15 cellular contexts compared by ENCODE assay signal in the genomic region with DNA sequence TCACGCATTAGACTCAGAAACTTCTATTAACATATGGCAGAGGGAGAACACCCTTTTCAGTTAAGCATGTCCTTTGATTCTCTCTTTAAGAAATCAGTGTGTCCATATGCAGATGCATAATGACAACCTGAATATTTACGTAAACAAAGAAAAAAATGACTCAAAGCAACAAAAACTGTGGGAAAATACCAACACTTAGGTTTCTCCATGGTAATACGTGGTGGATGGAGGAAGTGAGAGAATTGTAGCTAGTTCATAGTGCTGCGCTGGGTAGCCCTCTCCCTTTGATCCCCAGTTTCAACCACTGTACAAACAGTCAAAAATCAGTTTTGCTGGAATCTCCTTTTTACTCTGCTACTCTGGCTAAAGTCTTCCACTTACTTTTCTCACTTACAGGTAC. TPM values are rescaled to one million over a fixed set of nuclear protein-coding genes. Genes with fewer than 3 reads are reported as not detected.
DNase-seq lines count a peak whose midpoint lies in the region; ATAC-seq lines count a peak whose summit lies in the region.
"Had no signal": no experiment of that assay in that cellular context is flagged by ENCODE, and none has a peak within 500 bp of the region (broad histone marks: within the 10 kb centered on the region; RNA-seq: fewer than 3 reads in every experiment).

No MANE protein-coding gene starts in this region.

- POLR2A ChIA-PET in activated CD8-positive, alpha-beta T cell treated with anti-CD3 and anti-CD28 coated beads, Interleukin-2, amount 10 ng/mL, durations not matched to agents 7 days and 5 days (lab: Charles Lee) = no interaction called here

- H3K9me2 ChIP-seq in Karpas-422 (replicated peaks; ENCODE audit: insufficient read depth, low read length) = no peaks in the 10 kb centered on the region

- no peaks in the 10 kb centered on the region for H3K27me3 ChIP-seq in Karpas-422 (ENCODE audit: low read length)
- H3K27me3 ChIP-seq: esophagus muscularis mucosa, Peyer's patch, suprapubic skin had no signal

- ATAC-seq in activated CD8-positive, alpha-beta T cell treated with anti-CD3 and anti-CD28 coated beads, Interleukin-2, amount 10 ng/mL, durations not matched to agents 7 days and 5 days = no peak
- ATAC-seq in natural killer cell treated with Interleukin-12 subunit alpha and Interleukin-12 subunit beta and Interleukin-15 and Interleukin-18, amount 100 ng/mL, for 72 hours = no peak

- H3K9me3 Mint-ChIP-seq in T-helper 1 cell treated with Interleukin-12 subunit alpha and Interleukin-12 subunit beta and Interleukin-4 antibody, amounts not matched to agents 30 μg/mL and 1 μg/mL, for 36 hours = no peaks in the 10 kb centered on the region
- H3K9me3 Mint-ChIP-seq in activated CD8-positive, alpha-beta T cell treated with anti-CD3 and anti-CD28 coated beads, Interleukin-2, amount 10 ng/mL, durations not matched to agents 7 days and 5 days (ENCODE audit: insufficient read depth) = no peaks in the 10 kb centered on the region
- H3K9me3 Mint-ChIP-seq in natural killer cell treated with Interleukin-12 subunit alpha and Interleukin-12 subunit beta and Interleukin-15 and Interleukin-18, amount 100 ng/mL, for 72 hours = no peaks in the 10 kb centered on the region

- peak overlapping the region; percentile 94 for H3K4me2 ChIP-seq in Karpas-422 (ENCODE audit: low read depth, low read length, poor library complexity, severe bottlenecking)

- CTCF ChIA-PET in activated CD8-positive, alpha-beta T cell treated with anti-CD3 and anti-CD28 coated beads, Interleukin-2, amount 10 ng/mL, durations not matched to agents 7 days and 5 days (lab: Charles Lee) = interaction anchor here (0.9 to 1.2 kb wide), 4 partner anchors 15 to 191 kb away, joined by 3 to 4 read pairs (median 3); no protein-coding TSS in a partner anchor

- H4K20me1 ChIP-seq in Karpas-422 (ENCODE audit: insufficient read depth, low read depth, low read length) = no peaks in the 10 kb centered on the region; the same call in 1 of the 2 replicates

- no peaks in the 10 kb centered on the region for H3K9me3 ChIP-seq in Karpas-422 (ENCODE audit: low read length)
- H3K9me3 ChIP-seq: esophagus muscularis mucosa, left ventricle myocardium inferior, neutrophil, Peyer's patch, suprapubic skin had no signal

- H3K27ac ChIP-seq in Karpas-422 (ENCODE audit: low read length) = no peak overlapping the region
- H3K27ac ChIP-seq: neutrophil, suprapubic skin had no signal

- no peak for DNase-seq in T-helper 1 cell
- DNase-seq in Karpas-422 = no peak
- no peak for DNase-seq in activated CD8-positive, alpha-beta T cell treated with anti-CD3 and anti-CD28 coated beads, Interleukin-2, amount 10 ng/mL, durations not matched to agents 7 days and 5 days
- no peak for DNase-seq in natural killer cell treated with Interleukin-12 subunit alpha and Interleukin-12 subunit beta and Interleukin-15 and Interleukin-18, amount 100 ng/mL, for 72 hours (ENCODE audit: low spot score)
- DNase-seq in NCI-H82 (lab: John Stamatoyannopoulos, UW) = no peak
- no peak for DNase-seq in DMS79 treated with DMSO at 0.1 percent for 48 hours (lab: John Stamatoyannopoulos, UW)
- no peak for DNase-seq in activated effector memory CD4-positive, alpha-beta T cell treated with anti-CD3 and anti-CD28 coated beads, Interleukin-2, amount 50 U/mL, for 16 hours
- DNase-seq: left ventricle myocardium inferior, NCI-H1092 treated with DMSO at 0.1 percent for 48 hours, NCI-H2227 treated with DMSO at 0.1 percent for 48 hours, Peyer's patch had no signal

- H3K4me1 ChIP-seq in Karpas-422 (ENCODE audit: low read length) = peaks cover 49% of the 10 kb centered on the region

- H2AFZ ChIP-seq in Karpas-422 (ENCODE audit: low read length) = no peak overlapping the region

- peak overlapping the region; percentile 18 for H3K27ac Mint-ChIP-seq in T-helper 1 cell treated with Interleukin-12 subunit alpha and Interleukin-12 subunit beta and Interleukin-4 antibody, amounts not matched to agents 30 μg/mL and 1 μg/mL, for 36 hours
- no peak overlapping the region for H3K27ac Mint-ChIP-seq in activated CD8-positive, alpha-beta T cell treated with anti-CD3 and anti-CD28 coated beads, Interleukin-2, amount 10 ng/mL, durations not matched to agents 7 days and 5 days
- H3K27ac Mint-ChIP-seq in natural killer cell treated with Interleukin-12 subunit alpha and Interleukin-12 subunit beta and Interleukin-15 and Interleukin-18, amount 100 ng/mL, for 72 hours = peak overlapping the region in 1 of 2 donors; percentile 47

- H3K4me3 Mint-ChIP-seq in T-helper 1 cell treated with Interleukin-12 subunit alpha and Interleukin-12 subunit beta and Interleukin-4 antibody, amounts not matched to agents 30 μg/mL and 1 μg/mL, for 36 hours = peak overlapping the region; percentile 83
- peak overlapping the region; percentile 86 for H3K4me3 Mint-ChIP-seq in activated CD8-positive, alpha-beta T cell treated with anti-CD3 and anti-CD28 coated beads, Interleukin-2, amount 10 ng/mL, durations not matched to agents 7 days and 5 days
- peak overlapping the region; percentile 30 for H3K4me3 Mint-ChIP-seq in natural killer cell treated with Interleukin-12 subunit alpha and Interleukin-12 subunit beta and Interleukin-15 and Interleukin-18, amount 100 ng/mL, for 72 hours

- H3K4me1 Mint-ChIP-seq in T-helper 1 cell treated with Interleukin-12 subunit alpha and Interleukin-12 subunit beta and Interleukin-4 antibody, amounts not matched to agents 30 μg/mL and 1 μg/mL, for 36 hours (ENCODE audit: low read depth) = peaks cover 25% of the 10 kb centered on the region
- H3K4me1 Mint-ChIP-seq in activated CD8-positive, alpha-beta T cell treated with anti-CD3 and anti-CD28 coated beads, Interleukin-2, amount 10 ng/mL, durations not matched to agents 7 days and 5 days (ENCODE audit: low read depth) = peaks cover 23% of the 10 kb centered on the region
- H3K4me1 Mint-ChIP-seq in natural killer cell treated with Interleukin-12 subunit alpha and Interleukin-12 subunit beta and Interleukin-15 and Interleukin-18, amount 100 ng/mL, for 72 hours (ENCODE audit: low read depth in 2 of 2) = peaks cover 13 to 16% of the 10 kb centered on the region in 2 donors

- no peaks in the 10 kb centered on the region for H3K36me3 ChIP-seq in Karpas-422 (ENCODE audit: insufficient read depth, low read length)
- H3K36me3 ChIP-seq: esophagus muscularis mucosa, left ventricle myocardium inferior, neutrophil, Peyer's patch, suprapubic skin had no signal

- H3K4me3 ChIP-seq in Karpas-422 (ENCODE audit: low read length) = no peak overlapping the region
- H3K4me3 ChIP-seq: left ventricle myocardium inferior had no signal

- peaks cover 13% of the 10 kb centered on the region for H3K36me3 Mint-ChIP-seq in T-helper 1 cell treated with Interleukin-12 subunit alpha and Interleukin-12 subunit beta and Interleukin-4 antibody, amounts not matched to agents 30 μg/mL and 1 μg/mL, for 36 hours (ENCODE audit: low read depth)
- peaks cover 9% of the 10 kb centered on the region for H3K36me3 Mint-ChIP-seq in activated CD8-positive, alpha-beta T cell treated with anti-CD3 and anti-CD28 coated beads, Interleukin-2, amount 10 ng/mL, durations not matched to agents 7 days and 5 days (ENCODE audit: low read depth)
- H3K36me3 Mint-ChIP-seq in natural killer cell treated with Interleukin-12 subunit alpha and Interleukin-12 subunit beta and Interleukin-15 and Interleukin-18, amount 100 ng/mL, for 72 hours = no peaks in the 10 kb centered on the region

- H3K79me2 ChIP-seq in Karpas-422 (ENCODE audit: low read length) = peaks cover 24% of the 10 kb centered on the region

- peaks cover 3% of the 10 kb centered on the region for H3K27me3 Mint-ChIP-seq in T-helper 1 cell treated with Interleukin-12 subunit alpha and Interleukin-12 subunit beta and Interleukin-4 antibody, amounts not matched to agents 30 μg/mL and 1 μg/mL, for 36 hours (ENCODE audit: low read depth)
- peaks cover 17% of the 10 kb centered on the region for H3K27me3 Mint-ChIP-seq in activated CD8-positive, alpha-beta T cell treated with anti-CD3 and anti-CD28 coated beads, Interleukin-2, amount 10 ng/mL, durations not matched to agents 7 days and 5 days (ENCODE audit: low read depth)
- peaks cover under 1% of the 10 kb centered on the region in 2 donors for H3K27me3 Mint-ChIP-seq in natural killer cell treated with Interleukin-12 subunit alpha and Interleukin-12 subunit beta and Interleukin-15 and Interleukin-18, amount 100 ng/mL, for 72 hours

- H3K9ac ChIP-seq in Karpas-422 (ENCODE audit: low read length) = no peak overlapping the region

RNA-seq across cellular contexts. Expression of a gene that starts 2.0 kb away (rescaled TPM):
- 38.0 and 68.0 TPM in 2 replicates for total RNA-seq in Karpas-422 (2014; rRNA removed; shearing (Covaris generic); ENCODE audit: low replicate concordance)
- 10 to 100 TPM; 24.1 to 25.1 TPM for total RNA-seq in activated CD8-positive, alpha-beta T cell treated with anti-CD3 and anti-CD28 coated beads, Interleukin-2, amount 10 ng/mL, durations not matched to agents 7 days and 5 days
- total RNA-seq in natural killer cell treated with Interleukin-12 subunit alpha and Interleukin-12 subunit beta and Interleukin-15 and Interleukin-18, amount 100 ng/mL, for 72 hours = 10 to 100 TPM; 11.1 to 16.3 TPM

Comparison
In these comparisons a context has a peak if more than half of its experiments do, and no peak if none do; other contexts are left out.
1. H3K4me3 Mint-ChIP-seq: peak in every context shown above with its lines; median percentile 86 in activated CD8-positive, alpha-beta T cell treated with anti-CD3 and anti-CD28 coated beads, Interleukin-2, amount 10 ng/mL, durations not matched to agents 7 days and 5 days; 83 in T-helper 1 cell treated with Interleukin-12 subunit alpha and Interleukin-12 subunit beta and Interleukin-4 antibody, amounts not matched to agents 30 μg/mL and 1 μg/mL, for 36 hours; 30 in natural killer cell treated with Interleukin-12 subunit alpha and Interleukin-12 subunit beta and Interleukin-15 and Interleukin-18, amount 100 ng/mL, for 72 hours.